Comparison of ENCODE assay signal across 2 cellular contexts in the genomic region with DNA sequence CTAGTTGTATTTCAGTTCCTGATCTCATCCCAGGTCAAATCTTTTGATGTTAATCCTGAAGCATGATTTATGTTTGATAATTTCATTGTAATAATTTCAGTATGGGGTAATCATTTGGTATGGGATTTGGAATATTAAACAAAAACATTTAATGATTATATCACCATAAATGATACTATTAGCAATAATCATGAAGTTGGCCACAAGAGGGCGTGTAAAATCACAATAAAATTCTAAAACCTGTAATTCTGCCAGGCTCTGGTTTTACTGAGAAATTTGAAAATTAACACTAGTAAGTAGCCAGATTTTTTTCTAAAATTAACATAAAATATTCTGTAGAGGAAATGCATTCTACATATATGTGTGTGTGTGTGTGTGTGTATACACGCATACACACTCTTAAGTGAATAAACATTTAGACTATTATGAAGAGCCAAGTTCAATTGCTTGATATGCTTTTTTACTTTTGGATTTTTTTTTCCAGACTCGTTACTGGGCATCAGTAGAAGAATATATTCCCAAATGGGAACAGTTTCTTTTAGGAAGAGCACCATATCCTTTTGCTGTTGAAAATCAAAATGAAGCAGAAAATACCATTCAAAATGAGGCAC.
TF ChIP-seq lines count a peak whose summit lies in the region.

No MANE protein-coding gene starts in this region.

TF ChIP-seq in GM23338, 12 proteins besides CTCF, POLR2A, EP300 and RAD21 (continued from another document and continues in another):
- TF ChIP-seq, protein P1, sequence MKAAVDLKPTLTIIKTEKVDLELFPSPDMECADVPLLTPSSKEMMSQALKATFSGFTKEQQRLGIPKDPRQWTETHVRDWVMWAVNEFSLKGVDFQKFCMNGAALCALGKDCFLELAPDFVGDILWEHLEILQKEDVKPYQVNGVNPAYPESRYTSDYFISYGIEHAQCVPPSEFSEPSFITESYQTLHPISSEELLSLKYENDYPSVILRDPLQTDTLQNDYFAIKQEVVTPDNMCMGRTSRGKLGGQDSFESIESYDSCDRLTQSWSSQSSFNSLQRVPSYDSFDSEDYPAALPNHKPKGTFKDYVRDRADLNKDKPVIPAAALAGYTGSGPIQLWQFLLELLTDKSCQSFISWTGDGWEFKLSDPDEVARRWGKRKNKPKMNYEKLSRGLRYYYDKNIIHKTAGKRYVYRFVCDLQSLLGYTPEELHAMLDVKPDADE (IDR thresholded peaks at IDR 0.05), result no peak
- TF ChIP-seq STAT1 (IDR thresholded peaks at IDR 0.05; ENCODE audit: unreplicated experiment) (no peak), JUNB (IDR thresholded peaks at IDR 0.05; ENCODE audit: unreplicated experiment) (no peak), EZH2phosphoT487 (IDR thresholded peaks at IDR 0.05; ENCODE audit: unreplicated experiment) (no peak), CREB1 (CRISPR knock-in tag; IDR thresholded peaks at IDR 0.05; ENCODE audit: low read depth) (no peak), ZNF331 (CRISPR knock-in tag; IDR thresholded peaks at IDR 0.05; ENCODE audit: low read depth) (no peak), POLR2AphosphoS5 (IDR thresholded peaks at IDR 0.05; ENCODE audit: low read depth) (no peak), NANOG (IDR thresholded peaks at IDR 0.05; ENCODE audit: borderline replicate concordance) (no peak), EZH2 (IDR thresholded peaks at IDR 0.05; ENCODE audit: low read depth, unreplicated experiment) (no peak)
- TF ChIP-seq, protein P2, sequence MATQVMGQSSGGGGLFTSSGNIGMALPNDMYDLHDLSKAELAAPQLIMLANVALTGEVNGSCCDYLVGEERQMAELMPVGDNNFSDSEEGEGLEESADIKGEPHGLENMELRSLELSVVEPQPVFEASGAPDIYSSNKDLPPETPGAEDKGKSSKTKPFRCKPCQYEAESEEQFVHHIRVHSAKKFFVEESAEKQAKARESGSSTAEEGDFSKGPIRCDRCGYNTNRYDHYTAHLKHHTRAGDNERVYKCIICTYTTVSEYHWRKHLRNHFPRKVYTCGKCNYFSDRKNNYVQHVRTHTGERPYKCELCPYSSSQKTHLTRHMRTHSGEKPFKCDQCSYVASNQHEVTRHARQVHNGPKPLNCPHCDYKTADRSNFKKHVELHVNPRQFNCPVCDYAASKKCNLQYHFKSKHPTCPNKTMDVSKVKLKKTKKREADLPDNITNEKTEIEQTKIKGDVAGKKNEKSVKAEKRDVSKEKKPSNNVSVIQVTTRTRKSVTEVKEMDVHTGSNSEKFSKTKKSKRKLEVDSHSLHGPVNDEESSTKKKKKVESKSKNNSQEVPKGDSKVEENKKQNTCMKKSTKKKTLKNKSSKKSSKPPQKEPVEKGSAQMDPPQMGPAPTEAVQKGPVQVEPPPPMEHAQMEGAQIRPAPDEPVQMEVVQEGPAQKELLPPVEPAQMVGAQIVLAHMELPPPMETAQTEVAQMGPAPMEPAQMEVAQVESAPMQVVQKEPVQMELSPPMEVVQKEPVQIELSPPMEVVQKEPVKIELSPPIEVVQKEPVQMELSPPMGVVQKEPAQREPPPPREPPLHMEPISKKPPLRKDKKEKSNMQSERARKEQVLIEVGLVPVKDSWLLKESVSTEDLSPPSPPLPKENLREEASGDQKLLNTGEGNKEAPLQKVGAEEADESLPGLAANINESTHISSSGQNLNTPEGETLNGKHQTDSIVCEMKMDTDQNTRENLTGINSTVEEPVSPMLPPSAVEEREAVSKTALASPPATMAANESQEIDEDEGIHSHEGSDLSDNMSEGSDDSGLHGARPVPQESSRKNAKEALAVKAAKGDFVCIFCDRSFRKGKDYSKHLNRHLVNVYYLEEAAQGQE (IDR thresholded peaks at IDR 0.05; ENCODE audit: unreplicated experiment), result no peak

TF ChIP-seq in HepG2, 621 proteins besides CTCF, POLR2A, EP300 and RAD21:
- TF ChIP-seq, protein P3, sequence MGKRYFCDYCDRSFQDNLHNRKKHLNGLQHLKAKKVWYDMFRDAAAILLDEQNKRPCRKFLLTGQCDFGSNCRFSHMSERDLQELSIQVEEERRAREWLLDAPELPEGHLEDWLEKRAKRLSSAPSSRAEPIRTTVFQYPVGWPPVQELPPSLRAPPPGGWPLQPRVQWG (CRISPR knock-in tag; IDR thresholded peaks at IDR 0.05; ENCODE audit: borderline replicate concordance, low read depth), result no peak
- TF ChIP-seq RCOR2 (CRISPR knock-in tag; IDR thresholded peaks at IDR 0.05), result no peak
- no peak for TF ChIP-seq EHMT2 (IDR thresholded peaks at IDR 0.05; ENCODE audit: borderline replicate concordance, low read depth, low read length)
- TF ChIP-seq SP1 (IDR thresholded peaks at IDR 0.05), result no peak
- no peak for TF ChIP-seq SP1 (CRISPR knock-in tag; IDR thresholded peaks at IDR 0.05)
- TF ChIP-seq, protein P4, sequence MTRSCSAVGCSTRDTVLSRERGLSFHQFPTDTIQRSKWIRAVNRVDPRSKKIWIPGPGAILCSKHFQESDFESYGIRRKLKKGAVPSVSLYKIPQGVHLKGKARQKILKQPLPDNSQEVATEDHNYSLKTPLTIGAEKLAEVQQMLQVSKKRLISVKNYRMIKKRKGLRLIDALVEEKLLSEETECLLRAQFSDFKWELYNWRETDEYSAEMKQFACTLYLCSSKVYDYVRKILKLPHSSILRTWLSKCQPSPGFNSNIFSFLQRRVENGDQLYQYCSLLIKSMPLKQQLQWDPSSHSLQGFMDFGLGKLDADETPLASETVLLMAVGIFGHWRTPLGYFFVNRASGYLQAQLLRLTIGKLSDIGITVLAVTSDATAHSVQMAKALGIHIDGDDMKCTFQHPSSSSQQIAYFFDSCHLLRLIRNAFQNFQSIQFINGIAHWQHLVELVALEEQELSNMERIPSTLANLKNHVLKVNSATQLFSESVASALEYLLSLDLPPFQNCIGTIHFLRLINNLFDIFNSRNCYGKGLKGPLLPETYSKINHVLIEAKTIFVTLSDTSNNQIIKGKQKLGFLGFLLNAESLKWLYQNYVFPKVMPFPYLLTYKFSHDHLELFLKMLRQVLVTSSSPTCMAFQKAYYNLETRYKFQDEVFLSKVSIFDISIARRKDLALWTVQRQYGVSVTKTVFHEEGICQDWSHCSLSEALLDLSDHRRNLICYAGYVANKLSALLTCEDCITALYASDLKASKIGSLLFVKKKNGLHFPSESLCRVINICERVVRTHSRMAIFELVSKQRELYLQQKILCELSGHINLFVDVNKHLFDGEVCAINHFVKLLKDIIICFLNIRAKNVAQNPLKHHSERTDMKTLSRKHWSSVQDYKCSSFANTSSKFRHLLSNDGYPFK (CRISPR knock-in tag; IDR thresholded peaks at IDR 0.05; ENCODE audit: borderline replicate concordance), result no peak
- TF ChIP-seq HHEX (CRISPR knock-in tag; IDR thresholded peaks at IDR 0.05), result no peak
- TF ChIP-seq, protein P5, sequence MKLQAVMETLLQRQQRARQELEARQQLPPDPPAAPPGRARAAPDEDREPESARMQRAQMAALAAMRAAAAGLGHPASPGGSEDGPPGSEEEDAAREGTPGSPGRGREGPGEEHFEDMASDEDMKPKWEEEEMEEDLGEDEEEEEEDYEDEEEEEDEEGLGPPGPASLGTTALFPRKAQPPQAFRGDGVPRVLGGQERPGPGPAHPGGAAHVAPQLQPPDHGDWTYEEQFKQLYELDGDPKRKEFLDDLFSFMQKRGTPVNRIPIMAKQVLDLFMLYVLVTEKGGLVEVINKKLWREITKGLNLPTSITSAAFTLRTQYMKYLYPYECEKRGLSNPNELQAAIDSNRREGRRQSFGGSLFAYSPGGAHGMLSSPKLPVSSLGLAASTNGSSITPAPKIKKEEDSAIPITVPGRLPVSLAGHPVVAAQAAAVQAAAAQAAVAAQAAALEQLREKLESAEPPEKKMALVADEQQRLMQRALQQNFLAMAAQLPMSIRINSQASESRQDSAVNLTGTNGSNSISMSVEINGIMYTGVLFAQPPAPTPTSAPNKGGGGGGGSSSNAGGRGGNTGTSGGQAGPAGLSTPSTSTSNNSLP (IDR thresholded peaks at IDR 0.05; ENCODE audit: low read depth, low read length), result peak; percentile 51; the same call in 1 of the 2 replicates
- 0 out of 2 replicates have a peak, but pooled peaks have one; percentile 17 for TF ChIP-seq SMC3 (IDR thresholded peaks at IDR 0.05; ENCODE audit: low read length)
TF ChIP-seq in HepG2: peak in this region for 2.
